Comparison of ENCODE assay signal across 8 cellular contexts in the genomic region with DNA sequence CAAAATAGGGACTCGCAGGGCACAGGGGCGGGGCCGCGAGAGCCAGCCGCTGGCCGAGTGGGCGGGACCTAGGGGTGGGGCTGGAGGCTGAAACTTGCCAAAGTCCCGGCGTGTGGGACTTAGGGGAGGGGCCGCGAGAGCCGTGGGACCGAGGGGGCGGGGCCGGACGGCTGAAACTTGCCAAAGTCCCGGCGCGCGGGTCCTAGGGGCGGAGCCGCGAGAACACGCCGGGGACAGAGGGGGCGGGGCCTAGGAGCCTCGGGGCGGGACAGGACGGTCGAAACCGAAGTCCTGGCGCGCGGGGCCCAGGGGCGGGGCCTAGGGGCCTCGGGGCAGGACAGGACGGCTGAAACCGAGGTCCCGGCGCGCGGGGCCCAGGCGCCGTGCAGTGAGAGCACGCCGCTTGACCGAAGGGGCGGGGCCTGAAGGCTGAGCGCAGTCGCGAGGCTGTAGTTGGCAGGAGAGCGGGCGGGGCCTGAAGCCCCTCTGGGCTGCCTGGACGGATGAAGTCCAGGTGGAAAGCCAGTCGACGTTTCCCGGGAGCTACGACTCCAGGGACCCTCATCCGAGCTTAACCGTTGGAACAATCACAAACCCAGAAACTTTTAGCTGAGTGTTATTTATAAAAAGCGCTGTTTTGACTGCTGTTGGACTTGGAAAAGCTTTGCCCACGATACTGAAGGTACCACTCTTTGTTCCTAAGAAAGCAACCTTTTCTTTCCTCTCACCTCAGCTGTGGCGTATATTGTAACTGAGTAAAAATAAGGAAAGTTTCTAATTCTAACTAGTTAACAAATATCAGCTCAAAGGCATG. TPM values are rescaled to one million over a fixed set of nuclear protein-coding genes. Genes with fewer than 3 reads are reported as not detected.
A peak's percentile ranks its signal among the peaks of the same experiment; 100 is the strongest.
DNase-seq lines count a peak whose midpoint lies in the region; ATAC-seq and TF ChIP-seq lines count a peak whose summit lies in the region.

No MANE protein-coding gene starts in this region.

- in situ Hi-C loops in KBM-7 (cut with MboI; ENCODE audit: low pct_unique_long_range_greater_than_20kb, low sequenced_read_pairs) = no loop called here
- in situ Hi-C loops in Panc1 (cut with HindIII; ENCODE audit: low pct_unique_long_range_greater_than_20kb, low sequenced_read_pairs) = no loop called here

- no peaks in the 10 kb centered on the region for H3K27me3 Mint-ChIP-seq in activated T-cell treated with anti-CD3 and anti-CD28 coated beads, Interleukin-2, amount 50 U/mL, for 72 hours (ENCODE audit: low read depth)
- no peaks in the 10 kb centered on the region for H3K27me3 Mint-ChIP-seq in naive B cell

- H3K27ac ChIP-seq in Panc1 (ENCODE audit: low read length) = peak overlapping the region; percentile 93

- peak; percentile 83 for ATAC-seq in GM21723 (IDR thresholded peaks at IDR 0.05; ENCODE audit: unreplicated experiment)
- peak; percentile 96 for ATAC-seq in Panc1
- peak; percentile 85 to 87 for ATAC-seq in activated T-cell treated with anti-CD3 and anti-CD28 coated beads, Interleukin-2, amount 50 U/mL, for 72 hours (replicated peaks in 1 of 2)
- ATAC-seq in naive B cell (ENCODE audit: low read depth in 2 of 2) = peak; percentile 74 to 75
- peak; percentile 94 for ATAC-seq in stimulated activated effector memory CD8-positive, alpha-beta T cell treated with anti-CD3 and anti-CD28 coated beads, Interleukin-12 subunit alpha, Interleukin-12 subunit beta, amount 100 ng/mL, for 72 hours

- H3K4me3 Mint-ChIP-seq in activated T-cell treated with anti-CD3 and anti-CD28 coated beads, Interleukin-2, amount 50 U/mL, for 72 hours = peak overlapping the region; percentile 94 to 97
- H3K4me3 Mint-ChIP-seq in naive B cell = peak overlapping the region; percentile 86 to 99 (median 98)
- peak overlapping the region; percentile 94 for H3K4me3 Mint-ChIP-seq in stimulated activated effector memory CD8-positive, alpha-beta T cell treated with anti-CD3 and anti-CD28 coated beads, Interleukin-12 subunit alpha, Interleukin-12 subunit beta, amount 100 ng/mL, for 72 hours

- no peaks in the 10 kb centered on the region for H3K36me3 ChIP-seq in Panc1 (ENCODE audit: control insufficient read depth, insufficient read depth, low read length)

- CTCF ChIA-PET in Panc1 (lab: Charles Lee) = interaction anchor here (0.6 kb wide), 2 partner anchors 79 to 1121 kb away, joined by 3 to 8 read pairs; no protein-coding TSS in a partner anchor

- H3K9me3 ChIP-seq in Panc1 (ENCODE audit: control insufficient read depth, insufficient read depth, low read depth, low read length) = no peaks in the 10 kb centered on the region

- H3K4me3 ChIP-seq in Panc1 (ENCODE audit: low read depth in 2 of 2, low read length in 2 of 2) = peak overlapping the region; percentile 91 to 95

- no peak for TF ChIP-seq CTCF in Panc1 (IDR thresholded peaks at IDR 0.05)

- H3K4me1 Mint-ChIP-seq in activated T-cell treated with anti-CD3 and anti-CD28 coated beads, Interleukin-2, amount 50 U/mL, for 72 hours (ENCODE audit: low read depth) = peaks cover 38% of the 10 kb centered on the region
- peaks cover 27 to 36% (median 33%) of the 10 kb centered on the region in 3 donors for H3K4me1 Mint-ChIP-seq in naive B cell
- peaks cover 26% of the 10 kb centered on the region for H3K4me1 Mint-ChIP-seq in stimulated activated effector memory CD8-positive, alpha-beta T cell treated with anti-CD3 and anti-CD28 coated beads, Interleukin-12 subunit alpha, Interleukin-12 subunit beta, amount 100 ng/mL, for 72 hours

- peak overlapping the region; percentile 51 for H3K27ac Mint-ChIP-seq in activated T-cell treated with anti-CD3 and anti-CD28 coated beads, Interleukin-2, amount 50 U/mL, for 72 hours
- peak overlapping the region in 5 of 6 donors; percentile 59 to 99 (median 93) for H3K27ac Mint-ChIP-seq in naive B cell
- peak overlapping the region; percentile 92 for H3K27ac Mint-ChIP-seq in stimulated activated effector memory CD8-positive, alpha-beta T cell treated with anti-CD3 and anti-CD28 coated beads, Interleukin-12 subunit alpha, Interleukin-12 subunit beta, amount 100 ng/mL, for 72 hours

- POLR2A ChIA-PET in Panc1 (lab: Charles Lee) = interaction anchor here (0.7 kb wide), 2 partner anchors 42 to 1298 kb away, joined by 4 to 12 read pairs; no protein-coding TSS in a partner anchor

- DNase-seq in DMS79 (lab: John Stamatoyannopoulos, UW) = peak; percentile 88
- DNase-seq in KBM-7 = peak; percentile 92
- DNase-seq in Panc1 (ENCODE audit: low read depth, low spot score) = peak; percentile 88
- DNase-seq in activated T-cell treated with anti-CD3 and anti-CD28 coated beads, Interleukin-2, amount 50 U/mL, for 72 hours = peak; percentile 99
- peak; percentile 99 for DNase-seq in fibroblast of gingiva (ENCODE audit: low read depth)
- peak; percentile 99 for DNase-seq in naive B cell
- DNase-seq in stimulated activated effector memory CD8-positive, alpha-beta T cell treated with anti-CD3 and anti-CD28 coated beads, Interleukin-12 subunit alpha, Interleukin-12 subunit beta, amount 100 ng/mL, for 72 hours (ENCODE audit: low spot score in 2 of 2) = peak; percentile 98 to 99

- peaks cover 1 to 9% of the 10 kb centered on the region in 2 donors for H3K36me3 Mint-ChIP-seq in activated T-cell treated with anti-CD3 and anti-CD28 coated beads, Interleukin-2, amount 50 U/mL, for 72 hours (ENCODE audit: insufficient read depth in 2 of 2)
- H3K36me3 Mint-ChIP-seq in naive B cell = no peaks in the 10 kb centered on the region
- H3K36me3 Mint-ChIP-seq in stimulated activated effector memory CD8-positive, alpha-beta T cell treated with anti-CD3 and anti-CD28 coated beads, Interleukin-12 subunit alpha, Interleukin-12 subunit beta, amount 100 ng/mL, for 72 hours = peaks cover 20% of the 10 kb centered on the region

- H3K4me1 ChIP-seq in Panc1 (ENCODE audit: control insufficient read depth, insufficient read depth, low read length) = peaks cover 16% of the 10 kb centered on the region

- no peaks in the 10 kb centered on the region for H3K9me3 Mint-ChIP-seq in activated T-cell treated with anti-CD3 and anti-CD28 coated beads, Interleukin-2, amount 50 U/mL, for 72 hours
- no peaks in the 10 kb centered on the region for H3K9me3 Mint-ChIP-seq in naive B cell
- H3K9me3 Mint-ChIP-seq in stimulated activated effector memory CD8-positive, alpha-beta T cell treated with anti-CD3 and anti-CD28 coated beads, Interleukin-12 subunit alpha, Interleukin-12 subunit beta, amount 100 ng/mL, for 72 hours = no peaks in the 10 kb centered on the region

- intact Hi-C loops in Panc1 (cut with micrococcal nuclease; ENCODE audit: unreplicated experiment) = loop anchor here (10.0 kb wide), 1 partner anchor 195 kb away; no protein-coding TSS in a partner anchor

- H3K27me3 ChIP-seq in Panc1 (ENCODE audit: control insufficient read depth, insufficient read depth, low read length) = no peaks in the 10 kb centered on the region

- BruUV-seq in Panc1 (replicated peaks; lab: Mats Ljungman, UMichigan) = no TSS peak

RNA-seq across cellular contexts. Expression of gene BARD1, which starts 0.5 kb away (rescaled TPM):
- 22.2 TPM for total RNA-seq in Panc1 (2021; ENCODE audit: unreplicated experiment)
- polyA plus RNA-seq in Panc1 (2012; ENCODE audit: insufficient read length) = 3.9 TPM
- 10 to 100 TPM; 31.1 to 32.6 TPM for total RNA-seq in activated T-cell treated with anti-CD3 and anti-CD28 coated beads, Interleukin-2, amount 50 U/mL, for 72 hours
- polyA plus RNA-seq in naive B cell (ENCODE audit: low read depth in 6 of 6) = 10 to 100 TPM; 10.4 to 24.9 (median 17.8) TPM

Comparison
In these comparisons a context has a peak if more than half of its experiments do, and no peak if none do; other contexts are left out.
1. Peak in every context shown above with its lines: DNase-seq, ATAC-seq, H3K4me3 ChIP-seq and H3K27ac ChIP-seq.